8 cellular contexts compared by ENCODE assay signal in genomic region chr22:36816635-36817428, GRCh38. TPM values are rescaled to one million over a fixed set of nuclear protein-coding genes. Genes with fewer than 3 reads are reported as not detected.
DNase-seq lines count a peak whose midpoint lies in the region; ATAC-seq, FAIRE-seq and TF ChIP-seq lines count a peak whose summit lies in the region.

Gene PVALB (minus strand): TSS chr22:36817035. CDS start chr22:36817005, 30 bp downstream.

- intact Hi-C loops in activated CD4-positive, alpha-beta T cell treated with anti-CD3 and anti-CD28 coated beads for 36 hours (cut with DNase I, micrococcal nuclease), result no loop called here
- intact Hi-C loops in adrenal gland (cut with DNase I), result no loop called here
- intact Hi-C loops in natural killer cell (cut with micrococcal nuclease), result no loop called here

- H3K9me3 Mint-ChIP-seq in activated CD4-positive, alpha-beta T cell treated with anti-CD3 and anti-CD28 coated beads for 36 hours (ENCODE audit: low read depth), result no peaks in the 10 kb centered on the region
- H3K9me3 Mint-ChIP-seq in activated CD4-positive, alpha-beta T cell treated with anti-CD3 and anti-CD28 coated beads, Interleukin-2, amount 10 ng/mL, durations not matched to agents 7 days and 5 days, result no peaks in the 10 kb centered on the region
- no peaks in the 10 kb centered on the region for H3K9me3 Mint-ChIP-seq in natural killer cell

- DNase-seq in activated CD4-positive, alpha-beta T cell treated with anti-CD3 and anti-CD28 coated beads for 36 hours, result peak; percentile 30
- DNase-seq in activated CD4-positive, alpha-beta T cell treated with anti-CD3 and anti-CD28 coated beads, Interleukin-2, amount 10 ng/mL, durations not matched to agents 7 days and 5 days, result no peak
- DNase-seq in adrenal gland (peak in 5 of 7 donors; percentile 12 to 37 (median 29)), iPS-NIHi11 (ENCODE audit: low spot score) (peak; percentile 74), superior temporal gyrus (ENCODE audit: extremely low spot score) (peak; percentile 13), H54 (ENCODE audit: insufficient read length, low spot score) (no peak), natural killer cell (no peak), T-helper 9 cell (no peak)

- H3K27ac ChIP-seq in adrenal gland, result no peak within 1 kb of the TSS

- POLR2A ChIA-PET in activated CD4-positive, alpha-beta T cell treated with anti-CD3 and anti-CD28 coated beads for 36 hours (lab: Charles Lee), result no interaction called here
- POLR2A ChIA-PET in activated CD4-positive, alpha-beta T cell treated with anti-CD3 and anti-CD28 coated beads, Interleukin-2, amount 10 ng/mL, durations not matched to agents 7 days and 5 days (lab: Charles Lee), result no interaction called here

- CTCF ChIA-PET in activated CD4-positive, alpha-beta T cell treated with anti-CD3 and anti-CD28 coated beads for 36 hours (lab: Charles Lee), result interaction anchor here (0.6 kb wide), 2 partner anchors 193 to 674 kb away, joined by 3 to 4 read pairs; no protein-coding TSS in a partner anchor
- CTCF ChIA-PET in activated CD4-positive, alpha-beta T cell treated with anti-CD3 and anti-CD28 coated beads, Interleukin-2, amount 10 ng/mL, durations not matched to agents 7 days and 5 days (lab: Charles Lee), result no interaction called here

- TF ChIP-seq POLR2A in adrenal gland (IDR thresholded peaks at IDR 0.05), result no peak
- TF ChIP-seq POLR2A in H54 (IDR thresholded peaks at IDR 0.05; ENCODE audit: low read depth, low read length), result no peak

- no peak for TF ChIP-seq CTCF in adrenal gland (IDR thresholded peaks at IDR 0.05)
- no peak for TF ChIP-seq CTCF in natural killer cell (IDR thresholded peaks at IDR 0.05)

- peaks cover 5% of the 10 kb centered on the region for H3K4me1 Mint-ChIP-seq in activated CD4-positive, alpha-beta T cell treated with anti-CD3 and anti-CD28 coated beads for 36 hours
- peaks cover 4% of the 10 kb centered on the region for H3K4me1 Mint-ChIP-seq in activated CD4-positive, alpha-beta T cell treated with anti-CD3 and anti-CD28 coated beads, Interleukin-2, amount 10 ng/mL, durations not matched to agents 7 days and 5 days
- H3K4me1 Mint-ChIP-seq in natural killer cell, result no peaks in the 10 kb centered on the region

- WGBS in adrenal gland, 4 donors, result 0 to 1% (median 0%) methylated on average over 13 to 74 of the region's 74 CpGs

- peaks cover 41% of the 10 kb centered on the region for H3K27me3 ChIP-seq in adrenal gland

- H3K36me3 ChIP-seq in adrenal gland (replicated peaks in 1 of 2), result no peaks in the 10 kb centered on the region

- no peak within 1 kb of the TSS for H3K27ac Mint-ChIP-seq in activated CD4-positive, alpha-beta T cell treated with anti-CD3 and anti-CD28 coated beads for 36 hours
- H3K27ac Mint-ChIP-seq in activated CD4-positive, alpha-beta T cell treated with anti-CD3 and anti-CD28 coated beads, Interleukin-2, amount 10 ng/mL, durations not matched to agents 7 days and 5 days, result no peak within 1 kb of the TSS
- no peak within 1 kb of the TSS for H3K27ac Mint-ChIP-seq in natural killer cell

- FAIRE-seq in H54 (lab: Jason Lieb, UNC), result no peak

- H3K27me3 Mint-ChIP-seq in activated CD4-positive, alpha-beta T cell treated with anti-CD3 and anti-CD28 coated beads for 36 hours, result peaks cover 50% of the 10 kb centered on the region
- H3K27me3 Mint-ChIP-seq in activated CD4-positive, alpha-beta T cell treated with anti-CD3 and anti-CD28 coated beads, Interleukin-2, amount 10 ng/mL, durations not matched to agents 7 days and 5 days, result peaks cover 77% of the 10 kb centered on the region
- H3K27me3 Mint-ChIP-seq in natural killer cell (ENCODE audit: low read depth in 2 of 2), result peaks cover 63 to 73% of the 10 kb centered on the region in 2 donors

- peak within 1 kb of the TSS in 1 of 4 donors; percentile 30 for H3K4me3 ChIP-seq in adrenal gland

- no peak within 1 kb of the TSS for H3K4me3 Mint-ChIP-seq in activated CD4-positive, alpha-beta T cell treated with anti-CD3 and anti-CD28 coated beads for 36 hours
- H3K4me3 Mint-ChIP-seq in activated CD4-positive, alpha-beta T cell treated with anti-CD3 and anti-CD28 coated beads, Interleukin-2, amount 10 ng/mL, durations not matched to agents 7 days and 5 days, result no peak within 1 kb of the TSS
- H3K4me3 Mint-ChIP-seq in natural killer cell, result no peak within 1 kb of the TSS

- H3K4me1 ChIP-seq in adrenal gland (replicated peaks in 1 of 2), result peaks cover 11 to 15% of the 10 kb centered on the region in 2 donors

- H3K9me3 ChIP-seq in adrenal gland (replicated peaks in 1 of 3), result no peaks in the 10 kb centered on the region

- peak; percentile 64 for ATAC-seq in activated CD4-positive, alpha-beta T cell treated with anti-CD3 and anti-CD28 coated beads for 36 hours
- no peak for ATAC-seq in natural killer cell

- H3K36me3 Mint-ChIP-seq in activated CD4-positive, alpha-beta T cell treated with anti-CD3 and anti-CD28 coated beads for 36 hours (ENCODE audit: low read depth), result no peaks in the 10 kb centered on the region
- H3K36me3 Mint-ChIP-seq in activated CD4-positive, alpha-beta T cell treated with anti-CD3 and anti-CD28 coated beads, Interleukin-2, amount 10 ng/mL, durations not matched to agents 7 days and 5 days (ENCODE audit: low read depth), result no peaks in the 10 kb centered on the region
- H3K36me3 Mint-ChIP-seq in natural killer cell, result no peaks in the 10 kb centered on the region

RNA-seq across cellular contexts. Expression of gene PVALB, which starts in this region (rescaled TPM):
- total RNA-seq in activated CD4-positive, alpha-beta T cell treated with anti-CD3 and anti-CD28 coated beads for 36 hours, result not detected
- total RNA-seq in activated CD4-positive, alpha-beta T cell treated with anti-CD3 and anti-CD28 coated beads, Interleukin-2, amount 10 ng/mL, durations not matched to agents 7 days and 5 days, result not detected
- total RNA-seq in adrenal gland (under 1 TPM in 1 of 8 donors, not detected in 7; 0.65 TPM), natural killer cell (under 1 TPM in 1 of 3 donors, not detected in 2; 0.99 TPM)
- polyA plus RNA-seq in adrenal gland, result 1 to 10 TPM in 1 of 3 donors, under 1 TPM in 1, not detected in 1; 0.98 to 1.7 TPM

Comparison
In these comparisons a context has a peak if more than half of its experiments do, and no peak if none do; other contexts are left out.
1. Peak in DNase-seq and ATAC-seq in activated CD4-positive, alpha-beta T cell treated with anti-CD3 and anti-CD28 coated beads for 36 hours; RNA of the gene not detected or under 1 TPM.
2. DNase-seq: peak in adrenal gland (5 of 7), iPS-NIHi11 (single experiment) and superior temporal gyrus (single experiment); none in activated CD4-positive, alpha-beta T cell treated with anti-CD3 and anti-CD28 coated beads, Interleukin-2, amount 10 ng/mL, durations not matched to agents 7 days and 5 days (single experiment), H54 (single experiment), natural killer cell (single experiment) and T-helper 9 cell (single experiment).